In genomic region chr3:31895471-31895870, GRCh38 we compare ENCODE assay signal across 17 cellular contexts.
DNase-seq lines count a peak whose midpoint lies in the region; ATAC-seq and TF ChIP-seq lines count a peak whose summit lies in the region.
"Had no signal": no experiment of that assay in that cellular context is flagged by ENCODE, and none has a peak within 500 bp of the region (broad histone marks: within the 10 kb centered on the region; RNA-seq: fewer than 3 reads in every experiment).

No MANE protein-coding gene starts in this region.

- no peak for ATAC-seq in GM18498 (IDR thresholded peaks at IDR 0.05; ENCODE audit: unreplicated experiment)
- ATAC-seq: SK-N-SH treated with all-trans-retinoic acid at 6 μM for 48 hours had no signal

- CTCF ChIA-PET in mammary epithelial cell (lab: Charles Lee; ENCODE audit: low non-redundant PET), result no interaction called here

- BruUV-seq in mammary epithelial cell (replicated peaks; lab: Mats Ljungman, UMichigan), result no TSS peak

- H3K9me3 ChIP-seq in GM23248 (ENCODE audit: low read depth) (no peaks in the 10 kb centered on the region), mammary epithelial cell (replicated peaks; ENCODE audit: insufficient read depth, low read length) (no peaks in the 10 kb centered on the region)

- H3K79me2 ChIP-seq in GM23248 (ENCODE audit: insufficient read depth), result no peaks in the 10 kb centered on the region
- H3K79me2 ChIP-seq in mammary epithelial cell (ENCODE audit: insufficient read depth, low read length), result peaks cover 91% of the 10 kb centered on the region

- H3K27me3 ChIP-seq in GM23248 (replicated peaks; ENCODE audit: insufficient read depth) (peaks cover 16% of the 10 kb centered on the region), mammary epithelial cell (ENCODE audit: insufficient read depth, low read length) (no peaks in the 10 kb centered on the region)

- H3K36me3 ChIP-seq in GM23248 (ENCODE audit: low read depth), result no peaks in the 10 kb centered on the region
- H3K36me3 ChIP-seq in mammary epithelial cell (ENCODE audit: insufficient read depth, low read length), result no peaks in the 10 kb centered on the region

- H3K4me1 ChIP-seq in GM23248 (ENCODE audit: insufficient read depth), result no peaks in the 10 kb centered on the region
- peaks cover 54% of the 10 kb centered on the region for H3K4me1 ChIP-seq in mammary epithelial cell (ENCODE audit: insufficient read depth, low read length)

- no peak overlapping the region for H3K9ac ChIP-seq in GM23248
- no peak overlapping the region for H3K9ac ChIP-seq in mammary epithelial cell (ENCODE audit: insufficient read depth, low read length)

- H3K27ac ChIP-seq in GM23248 (no peak overlapping the region), mammary epithelial cell (ENCODE audit: insufficient read depth, low read depth, low read length) (peak overlapping the region; percentile 69)

- H4K20me1 ChIP-seq in GM23248 (ENCODE audit: insufficient read depth) (no peaks in the 10 kb centered on the region), mammary epithelial cell (ENCODE audit: insufficient read depth, low read length) (no peaks in the 10 kb centered on the region)

- H2AFZ ChIP-seq in GM23248, result no peak overlapping the region
- H2AFZ ChIP-seq in mammary epithelial cell (ENCODE audit: low read depth, low read length), result no peak overlapping the region

- no peak for TF ChIP-seq CTCF in mammary epithelial cell (conservative IDR thresholded peaks at IDR 0.05 in 1 of 2, IDR thresholded peaks at IDR 0.05 in 1 of 2; ENCODE audit: extremely low read depth in 1 of 2, insufficient read depth in 1 of 2, low read depth in 1 of 2, low read length in 2 of 2)

- WGBS in GM23248 (ENCODE audit: low coverage in 1 of 2, low lambda C conversion rate in 2 of 2, missing lambda C conversion rate in 2 of 2), 2 experiments, result 23 to 30% methylated on average over 2 of the region's 2 CpGs
- WGBS in mammary epithelial cell (ENCODE audit: low coverage, missing lambda C conversion rate), result 26% methylated on average over 2 of the region's 2 CpGs

- intact Hi-C loops in mammary epithelial cell (cut with micrococcal nuclease), result loop anchor here (2.0 kb wide), 1 partner anchor 15 kb away; no protein-coding TSS in a partner anchor

- H3K4me2 ChIP-seq in GM23248 (ENCODE audit: unreplicated experiment) (no peak overlapping the region), mammary epithelial cell (ENCODE audit: insufficient read depth, low read depth, low read length) (peak overlapping the region; percentile 8)

- in situ Hi-C loops in GM23248 (cut with MboI), result no loop called here
- in situ Hi-C loops in mammary epithelial cell (cut with MboI; ENCODE audit: low sequenced_read_pairs in 2 of 2), result loop anchor here in 1 of 2 donors (10.0 kb wide), 1 partner anchor 69 kb away; no protein-coding TSS in a partner anchor

- dilution Hi-C loops in mammary epithelial cell (cut with HindIII; ENCODE audit: low sequenced_read_pairs), result no loop called here

- H3K9me2 ChIP-seq in GM23248 (ENCODE audit: insufficient read depth), result no peaks in the 10 kb centered on the region

- peak; percentile 16 for DNase-seq in GM23248
- peak; percentile 8 for DNase-seq in NCI-H226
- DNase-seq in mammary epithelial cell, result peak; percentile 72
- DNase-seq in iris pigment epithelial cell (ENCODE audit: low read depth), result peak; percentile 81
- DNase-seq in NCI-H2081 (lab: John Stamatoyannopoulos, UW), result no peak
- no peak for DNase-seq in NCI-H69 (lab: John Stamatoyannopoulos, UW)
- no peak for DNase-seq in retina
- DNase-seq: CD4-positive, alpha-beta T cell; DMS79 treated with DMSO at 0.1 percent for 48 hours; GF-D8; NCI-H1092 treated with DMSO at 0.1 percent for 48 hours; NCI-H1694; NCI-H446; NCI-H748 treated with DMSO at 0.1 percent for 48 hours; Right ventricle myocardium superior had no signal

- H3F3A ChIP-seq in GM23248 (ENCODE audit: insufficient read depth), result no peaks in the 10 kb centered on the region

- H3K4me3 ChIP-seq in GM23248 (no peak overlapping the region), mammary epithelial cell (replicated peaks in 1 of 3; ENCODE audit: insufficient read depth in 1 of 3, low read depth in 2 of 3, low read length in 3 of 3) (no peak overlapping the region)

Comparison
In these comparisons a context has a peak if more than half of its experiments do, and no peak if none do; other contexts are left out.
1. DNase-seq: peak in GM23248 (single experiment), NCI-H226 (single experiment), mammary epithelial cell (single experiment) and iris pigment epithelial cell (single experiment); none in NCI-H2081 (0 of 2), NCI-H69 (single experiment) and retina (single experiment).